In genomic region chr5:144313147-144313726, GRCh38 we compare ENCODE assay signal across 22 cellular contexts.
"Had no signal": no experiment of that assay in that cellular context is flagged by ENCODE, and none has a peak within 500 bp of the region (broad histone marks: within the 10 kb centered on the region; RNA-seq: fewer than 3 reads in every experiment).

No MANE protein-coding gene starts in this region.

- H3K9me3 ChIP-seq: breast epithelium, esophagus squamous epithelium, gastroesophageal sphincter, neutrophil, pancreas, stomach, uterus had no signal

- H3K27me3 Mint-ChIP-seq: activated CD4-positive, alpha-beta memory T cell treated with anti-CD3 and anti-CD28 coated beads, Interleukin-2, amount 10 ng/mL, durations not matched to agents 7 days and 5 days; activated naive CD8-positive, alpha-beta T cell treated with anti-CD3 and anti-CD28 coated beads, Interleukin-2, amount 10 ng/mL, durations not matched to agents 7 days and 5 days; natural killer cell treated with Interleukin-12 subunit alpha and Interleukin-12 subunit beta and Interleukin-15 and Interleukin-18, amount 100 ng/mL, for 72 hours; stimulated activated memory B cell treated with anti-CD40 and anti-IgM and Interleukin-4, amounts not matched to agents 10 μg/mL and 1 μg/mL and 100 μg/mL, for 72 hours had no signal

- DNase-seq: activated CD4-positive, alpha-beta memory T cell treated with anti-CD3 and anti-CD28 coated beads, Interleukin-2, amount 10 ng/mL, durations not matched to agents 7 days and 5 days; activated CD4-positive, alpha-beta T cell treated with anti-CD3 and anti-CD28 coated beads for 48 hours; activated effector memory CD4-positive, alpha-beta T cell treated with Interleukin-2 at 50 U/mL for 16 hours; activated naive CD4-positive, alpha-beta T cell treated with anti-CD3 and anti-CD28 coated beads for 36 hours; activated naive CD8-positive, alpha-beta T cell treated with anti-CD3 and anti-CD28 coated beads, Interleukin-2, amount 10 ng/mL, durations not matched to agents 7 days and 5 days; activated T-cell treated with anti-CD3 and anti-CD28 coated beads, Interleukin-2, amount 50 U/mL, for 72 hours; amniotic stem cell; dorsolateral prefrontal cortex; esophagus squamous epithelium; head of caudate nucleus; hypothalamus; pancreas; right cardiac atrium; stomach; trophoblast cell; uterus had no signal

- H3K4me1 ChIP-seq: breast epithelium, esophagus squamous epithelium, stomach, uterus had no signal

- H3K4me1 Mint-ChIP-seq: activated CD4-positive, alpha-beta memory T cell treated with anti-CD3 and anti-CD28 coated beads, Interleukin-2, amount 10 ng/mL, durations not matched to agents 7 days and 5 days; activated naive CD8-positive, alpha-beta T cell treated with anti-CD3 and anti-CD28 coated beads, Interleukin-2, amount 10 ng/mL, durations not matched to agents 7 days and 5 days; central memory CD8-positive, alpha-beta T cell; stimulated activated memory B cell treated with anti-CD40 and anti-IgM and Interleukin-4, amounts not matched to agents 10 μg/mL and 1 μg/mL and 100 μg/mL, for 72 hours had no signal

- H3K36me3 Mint-ChIP-seq: activated naive CD8-positive, alpha-beta T cell treated with anti-CD3 and anti-CD28 coated beads, Interleukin-2, amount 10 ng/mL, durations not matched to agents 7 days and 5 days; natural killer cell treated with Interleukin-12 subunit alpha and Interleukin-12 subunit beta and Interleukin-15 and Interleukin-18, amount 100 ng/mL, for 72 hours; stimulated activated memory B cell treated with anti-CD40 and anti-IgM and Interleukin-4, amounts not matched to agents 10 μg/mL and 1 μg/mL and 100 μg/mL, for 72 hours had no signal

- H3K27ac ChIP-seq: breast epithelium, dorsolateral prefrontal cortex, esophagus squamous epithelium, gastroesophageal sphincter, neutrophil, stomach, uterus had no signal

- H3K4me3 ChIP-seq: breast epithelium, dorsolateral prefrontal cortex, esophagus squamous epithelium, gastroesophageal sphincter, stomach, uterus had no signal

- H3K4me3 Mint-ChIP-seq: activated CD4-positive, alpha-beta memory T cell treated with anti-CD3 and anti-CD28 coated beads, Interleukin-2, amount 10 ng/mL, durations not matched to agents 7 days and 5 days; activated naive CD4-positive, alpha-beta T cell treated with anti-CD3 and anti-CD28 coated beads for 36 hours; activated naive CD8-positive, alpha-beta T cell treated with anti-CD3 and anti-CD28 coated beads, Interleukin-2, amount 10 ng/mL, durations not matched to agents 7 days and 5 days; activated T-cell treated with anti-CD3 and anti-CD28 coated beads, Interleukin-2, amount 50 U/mL, for 72 hours; central memory CD8-positive, alpha-beta T cell; natural killer cell treated with Interleukin-12 subunit alpha and Interleukin-12 subunit beta and Interleukin-15 and Interleukin-18, amount 100 ng/mL, for 72 hours; stimulated activated memory B cell treated with anti-CD40 and anti-IgM and Interleukin-4, amounts not matched to agents 10 μg/mL and 1 μg/mL and 100 μg/mL, for 72 hours had no signal

- H3K9me3 Mint-ChIP-seq: activated CD4-positive, alpha-beta memory T cell treated with anti-CD3 and anti-CD28 coated beads, Interleukin-2, amount 10 ng/mL, durations not matched to agents 7 days and 5 days; activated naive CD4-positive, alpha-beta T cell treated with anti-CD3 and anti-CD28 coated beads for 36 hours; activated naive CD8-positive, alpha-beta T cell treated with anti-CD3 and anti-CD28 coated beads, Interleukin-2, amount 10 ng/mL, durations not matched to agents 7 days and 5 days; activated T-cell treated with anti-CD3 and anti-CD28 coated beads, Interleukin-2, amount 50 U/mL, for 72 hours; central memory CD8-positive, alpha-beta T cell; natural killer cell treated with Interleukin-12 subunit alpha and Interleukin-12 subunit beta and Interleukin-15 and Interleukin-18, amount 100 ng/mL, for 72 hours; stimulated activated memory B cell treated with anti-CD40 and anti-IgM and Interleukin-4, amounts not matched to agents 10 μg/mL and 1 μg/mL and 100 μg/mL, for 72 hours had no signal

- H3K27me3 ChIP-seq: breast epithelium, dorsolateral prefrontal cortex, esophagus squamous epithelium, gastroesophageal sphincter, neutrophil, pancreas, stomach, uterus had no signal

- H3K36me3 ChIP-seq: breast epithelium, esophagus squamous epithelium, gastroesophageal sphincter, neutrophil, pancreas, stomach, uterus had no signal

- H3K27ac Mint-ChIP-seq: activated CD4-positive, alpha-beta memory T cell treated with anti-CD3 and anti-CD28 coated beads, Interleukin-2, amount 10 ng/mL, durations not matched to agents 7 days and 5 days; activated naive CD4-positive, alpha-beta T cell treated with anti-CD3 and anti-CD28 coated beads for 36 hours; activated naive CD8-positive, alpha-beta T cell treated with anti-CD3 and anti-CD28 coated beads, Interleukin-2, amount 10 ng/mL, durations not matched to agents 7 days and 5 days; activated T-cell treated with anti-CD3 and anti-CD28 coated beads, Interleukin-2, amount 50 U/mL, for 72 hours; natural killer cell treated with Interleukin-12 subunit alpha and Interleukin-12 subunit beta and Interleukin-15 and Interleukin-18, amount 100 ng/mL, for 72 hours; stimulated activated memory B cell treated with anti-CD40 and anti-IgM and Interleukin-4, amounts not matched to agents 10 μg/mL and 1 μg/mL and 100 μg/mL, for 72 hours had no signal
